1 cellular context compared by ENCODE assay signal in genomic region chr7:128826512-128826911, GRCh38.
TF ChIP-seq lines count a peak whose summit lies in the region.

No MANE protein-coding gene starts in this region.

TF ChIP-seq in WTC11, 78 proteins besides CTCF, POLR2A, EP300 and RAD21:
- TF ChIP-seq ZNF121 (CRISPR knock-in tag; IDR thresholded peaks at IDR 0.05) (no peak), ATF3 (CRISPR knock-in tag; conservative IDR thresholded peaks at IDR 0.05) (no peak), ZBTB21 (CRISPR knock-in tag; IDR thresholded peaks at IDR 0.05; ENCODE audit: borderline replicate concordance) (no peak), CREM (CRISPR knock-in tag; IDR thresholded peaks at IDR 0.05) (no peak), NFATC4 (CRISPR knock-in tag; IDR thresholded peaks at IDR 0.05) (no peak), HMGXB4 (CRISPR knock-in tag; IDR thresholded peaks at IDR 0.05) (no peak)
